In the genomic region with DNA sequence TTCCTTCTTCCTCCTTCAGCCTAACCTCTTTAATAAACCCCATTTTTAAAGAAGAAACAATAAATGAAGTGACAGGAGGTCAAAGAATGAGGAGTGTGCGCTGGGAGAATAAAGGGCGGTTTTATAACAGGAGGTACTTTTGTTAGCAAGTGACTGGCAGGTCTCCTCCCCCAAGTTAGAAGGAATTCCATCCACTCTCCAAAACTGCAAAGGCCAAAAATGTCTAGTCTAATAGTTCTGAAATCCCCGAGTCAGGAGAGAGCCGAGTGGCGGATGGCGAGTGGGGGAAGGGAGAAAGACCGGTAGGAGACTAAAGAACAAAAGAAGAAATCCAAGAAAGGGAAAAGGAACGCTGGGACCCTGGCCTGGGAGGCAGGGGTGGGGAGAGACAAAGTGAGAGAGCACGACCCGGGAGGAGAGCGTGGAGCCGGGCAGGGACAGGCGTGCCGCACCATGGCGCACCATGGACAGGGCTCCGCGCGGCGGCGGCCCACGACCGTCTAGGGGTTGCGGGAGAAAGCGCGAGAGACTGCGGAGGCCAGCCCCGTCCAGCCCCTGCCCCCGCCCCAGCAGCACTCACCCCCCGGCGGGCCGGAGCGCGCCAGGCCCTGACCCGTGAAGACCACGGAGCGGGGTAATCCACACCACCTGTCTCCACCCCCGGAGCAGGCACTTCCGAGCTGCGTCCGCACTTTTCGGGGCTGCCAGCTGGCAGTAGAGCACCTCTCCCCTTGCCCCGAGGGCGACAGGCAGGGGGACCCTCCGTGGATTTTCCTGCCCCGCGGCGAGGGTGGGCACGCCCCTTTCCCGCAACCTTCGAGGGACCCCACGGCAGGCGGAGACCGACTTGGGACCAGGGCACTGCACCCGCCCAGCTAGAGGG, we compare ENCODE assay signal across 8 cellular contexts. TPM values are rescaled to one million over a fixed set of nuclear protein-coding genes. Genes with fewer than 3 reads are reported as not detected.
DNase-seq lines count a peak whose midpoint lies in the region; ATAC-seq and TF ChIP-seq lines count a peak whose summit lies in the region.

No MANE protein-coding gene starts in this region.

- DNase-seq in DMS79 treated with DMSO at 0.1 percent for 48 hours (lab: John Stamatoyannopoulos, UW): peak; percentile 38
- DNase-seq in DMS79 (lab: John Stamatoyannopoulos, UW): no peak
- DNase-seq in RWPE2 (ENCODE audit: low spot score): no peak
- peak; percentile 73 for DNase-seq in glomerular visceral epithelial cell (ENCODE audit: extremely low spot score)
- DNase-seq in progenitor cell of endocrine pancreas (ENCODE audit: low spot score, unreplicated experiment): peak; percentile 64
- no peak for DNase-seq in stimulated activated naive CD4-positive, alpha-beta T cell (lab: John Stamatoyannopoulos, UW)
- no peak for DNase-seq in activated CD8-positive, alpha-beta memory T cell treated with anti-CD3 and anti-CD28 coated beads for 24 hours

- peaks cover 36% of the 10 kb centered on the region for H3K4me1 Mint-ChIP-seq in progenitor cell of endocrine pancreas (ENCODE audit: low read depth)

- H3K36me3 ChIP-seq in RWPE2 (ENCODE audit: low read depth): no peaks in the 10 kb centered on the region

- H3K9me3 Mint-ChIP-seq in progenitor cell of endocrine pancreas (ENCODE audit: low read depth): no peaks in the 10 kb centered on the region

- H3K4me1 ChIP-seq in RWPE2 (ENCODE audit: insufficient read depth, poor library complexity, severe bottlenecking): peaks cover 5% of the 10 kb centered on the region

- H3K27ac Mint-ChIP-seq in progenitor cell of endocrine pancreas: peak overlapping the region; percentile 97

- H3K27ac ChIP-seq in RWPE2 (ENCODE audit: poor library complexity, severe bottlenecking): peak overlapping the region; percentile 70

- peak overlapping the region; percentile 53 for H3K4me3 ChIP-seq in RWPE2 (ENCODE audit: severe bottlenecking)

- H3K27me3 Mint-ChIP-seq in progenitor cell of endocrine pancreas: no peaks in the 10 kb centered on the region

- peaks cover 20% of the 10 kb centered on the region for H3K27me3 ChIP-seq in RWPE2 (ENCODE audit: insufficient read depth, poor library complexity, severe bottlenecking)

- H3K4me3 Mint-ChIP-seq in progenitor cell of endocrine pancreas (ENCODE audit: low read depth): peak overlapping the region; percentile 94

- H3K36me3 Mint-ChIP-seq in progenitor cell of endocrine pancreas (ENCODE audit: insufficient read depth): peaks cover 5% of the 10 kb centered on the region

- H3K9me3 ChIP-seq in RWPE2 (ENCODE audit: severe bottlenecking): no peaks in the 10 kb centered on the region

- TF ChIP-seq CTCF in RWPE2 (IDR thresholded peaks at IDR 0.05; ENCODE audit: poor library complexity, severe bottlenecking) (no peak), progenitor cell of endocrine pancreas (IDR thresholded peaks at IDR 0.05; ENCODE audit: unreplicated experiment) (no peak)

- peak; percentile 38 for ATAC-seq in RWPE2 (ENCODE audit: low read depth)
- no peak for ATAC-seq in HG02973 (IDR thresholded peaks at IDR 0.05; ENCODE audit: unreplicated experiment)

RNA-seq across cellular contexts. Expression of gene CDH2, which starts 1.6 kb away (rescaled TPM):
- 197 and 210 TPM in 2 replicates for total RNA-seq in progenitor cell of endocrine pancreas

Comparison
In these comparisons a context has a peak if more than half of its experiments do, and no peak if none do; other contexts are left out.
1. DNase-seq: peak in DMS79 treated with DMSO at 0.1 percent for 48 hours (single experiment), glomerular visceral epithelial cell (single experiment) and progenitor cell of endocrine pancreas (single experiment); none in DMS79 (single experiment), RWPE2 (single experiment), stimulated activated naive CD4-positive, alpha-beta T cell (0 of 6) and activated CD8-positive, alpha-beta memory T cell treated with anti-CD3 and anti-CD28 coated beads for 24 hours (single experiment).